ENCODE assay signal across 2 cellular contexts in the genomic region with DNA sequence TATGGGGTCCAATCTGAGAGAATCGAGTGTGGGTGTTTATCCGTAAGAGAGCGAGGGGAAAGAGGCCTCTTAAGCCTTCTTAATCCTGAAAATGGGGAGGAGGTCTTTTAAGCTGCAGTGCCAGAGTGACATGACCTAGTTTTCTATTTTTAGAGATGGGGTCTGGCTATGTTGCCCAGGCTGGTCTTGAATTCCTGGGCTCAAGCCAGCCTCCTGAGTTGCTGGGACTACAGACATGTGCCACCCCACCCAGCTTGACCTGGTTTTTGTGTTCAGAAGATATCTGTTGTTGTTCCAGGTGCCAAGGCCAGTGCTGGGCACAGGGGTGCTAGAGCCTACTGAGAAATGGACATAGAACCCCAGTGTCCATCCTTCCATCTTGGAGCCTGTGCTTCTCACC.
TF ChIP-seq lines count a peak whose summit lies in the region.

No MANE protein-coding gene starts in this region.

TF ChIP-seq in A549, 52 proteins besides CTCF, POLR2A, EP300 and RAD21:
- TF ChIP-seq, protein P1, sequence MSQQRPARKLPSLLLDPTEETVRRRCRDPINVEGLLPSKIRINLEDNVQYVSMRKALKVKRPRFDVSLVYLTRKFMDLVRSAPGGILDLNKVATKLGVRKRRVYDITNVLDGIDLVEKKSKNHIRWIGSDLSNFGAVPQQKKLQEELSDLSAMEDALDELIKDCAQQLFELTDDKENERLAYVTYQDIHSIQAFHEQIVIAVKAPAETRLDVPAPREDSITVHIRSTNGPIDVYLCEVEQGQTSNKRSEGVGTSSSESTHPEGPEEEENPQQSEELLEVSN (IDR thresholded peaks at IDR 0.05; ENCODE audit: borderline replicate concordance, low read depth): no peak
- TF ChIP-seq HEYL (CRISPR knock-in tag; IDR thresholded peaks at IDR 0.05) (no peak), JUNB (IDR thresholded peaks at IDR 0.05) (no peak), ZC3H11A (IDR thresholded peaks at IDR 0.05) (no peak), BHLHE40 (IDR thresholded peaks at IDR 0.05; ENCODE audit: low read depth, low read length) (no peak), TP53 (CRISPR knock-in tag; IDR thresholded peaks at IDR 0.05) (no peak), RARB (CRISPR knock-in tag; IDR thresholded peaks at IDR 0.05) (no peak), CHD4 (IDR thresholded peaks at IDR 0.05; ENCODE audit: borderline replicate concordance) (no peak), RCOR1 (IDR thresholded peaks at IDR 0.05; ENCODE audit: low read depth, low read length) (no peak), BCL3 (IDR thresholded peaks at IDR 0.05) (no peak), PBX3 (IDR thresholded peaks at IDR 0.05) (no peak), FOSL2 (IDR thresholded peaks at IDR 0.05) (no peak), FOSL2 (CRISPR knock-in tag; IDR thresholded peaks at IDR 0.05) (no peak), EHF (CRISPR knock-in tag; IDR thresholded peaks at IDR 0.05) (no peak), FOXS1 (CRISPR knock-in tag; IDR thresholded peaks at IDR 0.05) (no peak), RNF2 (IDR thresholded peaks at IDR 0.05; ENCODE audit: borderline replicate concordance, low read depth) (no peak)
- TF ChIP-seq, protein P2, sequence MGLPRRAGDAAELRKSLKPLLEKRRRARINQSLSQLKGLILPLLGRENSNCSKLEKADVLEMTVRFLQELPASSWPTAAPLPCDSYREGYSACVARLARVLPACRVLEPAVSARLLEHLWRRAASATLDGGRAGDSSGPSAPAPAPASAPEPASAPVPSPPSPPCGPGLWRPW (IDR thresholded peaks at IDR 0.05): no peak

TF ChIP-seq in GM23338, 12 proteins besides CTCF, POLR2A, EP300 and RAD21:
- TF ChIP-seq ZNF114 (CRISPR knock-in tag; IDR thresholded peaks at IDR 0.05): no peak
- no peak for TF ChIP-seq EZH2phosphoT487 (IDR thresholded peaks at IDR 0.05; ENCODE audit: unreplicated experiment)
- TF ChIP-seq CREB1 (CRISPR knock-in tag; IDR thresholded peaks at IDR 0.05; ENCODE audit: low read depth): no peak
- no peak for TF ChIP-seq EZH2 (IDR thresholded peaks at IDR 0.05; ENCODE audit: low read depth, unreplicated experiment)
- no peak for TF ChIP-seq JUNB (IDR thresholded peaks at IDR 0.05; ENCODE audit: unreplicated experiment)
- no peak for TF ChIP-seq ZNF462 (CRISPR knock-in tag; IDR thresholded peaks at IDR 0.05)
- no peak for TF ChIP-seq REST (IDR thresholded peaks at IDR 0.05; ENCODE audit: unreplicated experiment)
- no peak for TF ChIP-seq NANOG (IDR thresholded peaks at IDR 0.05; ENCODE audit: borderline replicate concordance)
- TF ChIP-seq ZNF331 (CRISPR knock-in tag; IDR thresholded peaks at IDR 0.05; ENCODE audit: low read depth): no peak
- TF ChIP-seq STAT1 (IDR thresholded peaks at IDR 0.05; ENCODE audit: unreplicated experiment): no peak
- TF ChIP-seq, protein P3, sequence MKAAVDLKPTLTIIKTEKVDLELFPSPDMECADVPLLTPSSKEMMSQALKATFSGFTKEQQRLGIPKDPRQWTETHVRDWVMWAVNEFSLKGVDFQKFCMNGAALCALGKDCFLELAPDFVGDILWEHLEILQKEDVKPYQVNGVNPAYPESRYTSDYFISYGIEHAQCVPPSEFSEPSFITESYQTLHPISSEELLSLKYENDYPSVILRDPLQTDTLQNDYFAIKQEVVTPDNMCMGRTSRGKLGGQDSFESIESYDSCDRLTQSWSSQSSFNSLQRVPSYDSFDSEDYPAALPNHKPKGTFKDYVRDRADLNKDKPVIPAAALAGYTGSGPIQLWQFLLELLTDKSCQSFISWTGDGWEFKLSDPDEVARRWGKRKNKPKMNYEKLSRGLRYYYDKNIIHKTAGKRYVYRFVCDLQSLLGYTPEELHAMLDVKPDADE (IDR thresholded peaks at IDR 0.05): no peak
- TF ChIP-seq POLR2AphosphoS5 (IDR thresholded peaks at IDR 0.05; ENCODE audit: low read depth): no peak
